14 cellular contexts compared by ENCODE assay signal in the genomic region with DNA sequence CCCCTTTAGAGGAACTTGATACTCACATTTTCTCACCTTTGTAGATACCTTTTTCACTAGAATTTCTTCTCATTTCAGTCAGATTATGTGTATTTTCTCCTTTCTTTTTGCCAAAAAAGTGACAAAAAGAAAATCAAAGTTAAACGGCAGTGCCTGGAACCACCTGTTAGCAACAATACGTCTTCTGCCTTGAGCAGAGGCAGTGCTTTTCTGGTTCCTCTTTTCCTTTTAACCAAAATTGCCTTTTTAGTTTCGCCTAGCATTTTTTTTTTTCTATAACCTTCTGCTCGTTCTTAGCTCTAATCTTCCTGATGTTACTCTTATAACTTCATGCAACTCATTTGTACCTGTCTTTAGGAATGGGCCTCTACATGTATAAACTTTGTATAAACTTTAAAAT. TPM values are rescaled to one million over a fixed set of nuclear protein-coding genes. Genes with fewer than 3 reads are reported as not detected.
DNase-seq lines count a peak whose midpoint lies in the region; ATAC-seq and TF ChIP-seq lines count a peak whose summit lies in the region.
"Had no signal": no experiment of that assay in that cellular context is flagged by ENCODE, and none has a peak within 500 bp of the region (broad histone marks: within the 10 kb centered on the region; RNA-seq: fewer than 3 reads in every experiment).

No MANE protein-coding gene starts in this region.

- H3K4me1 Mint-ChIP-seq in WTC11: no peaks in the 10 kb centered on the region
- H3K4me1 Mint-ChIP-seq in activated T-cell treated with anti-CD3 and anti-CD28 coated beads, Interleukin-2, amount 50 U/mL, for 4 hours (ENCODE audit: low read depth): no peaks in the 10 kb centered on the region
- H3K4me1 Mint-ChIP-seq: activated naive CD8-positive, alpha-beta T cell treated with anti-CD3 and anti-CD28 coated beads for 36 hours had no signal

- CTCF ChIA-PET in WTC11 (lab: Charles Lee): no interaction called here
- CTCF ChIA-PET in PC-3 (lab: Charles Lee): no interaction called here

- H3K36me3 Mint-ChIP-seq in WTC11: peaks cover 24% of the 10 kb centered on the region
- H3K36me3 Mint-ChIP-seq in activated T-cell treated with anti-CD3 and anti-CD28 coated beads, Interleukin-2, amount 50 U/mL, for 4 hours (ENCODE audit: insufficient read depth): peaks cover 10% of the 10 kb centered on the region
- H3K36me3 Mint-ChIP-seq: activated naive CD8-positive, alpha-beta T cell treated with anti-CD3 and anti-CD28 coated beads for 36 hours had no signal

- intact Hi-C loops in PC-3 (cut with micrococcal nuclease): no loop called here

- no peaks in the 10 kb centered on the region for H3K27me3 Mint-ChIP-seq in WTC11 (ENCODE audit: low read depth)
- no peaks in the 10 kb centered on the region for H3K27me3 Mint-ChIP-seq in activated T-cell treated with anti-CD3 and anti-CD28 coated beads, Interleukin-2, amount 50 U/mL, for 4 hours (ENCODE audit: low read depth)
- H3K27me3 Mint-ChIP-seq: activated naive CD8-positive, alpha-beta T cell treated with anti-CD3 and anti-CD28 coated beads for 36 hours had no signal

- no peaks in the 10 kb centered on the region for H3K9me2 ChIP-seq in PC-3 (replicated peaks; ENCODE audit: low read length)

- ATAC-seq in GM18870 (IDR thresholded peaks at IDR 0.05; ENCODE audit: unreplicated experiment): peak; percentile 60
- peak; percentile 81 for ATAC-seq in GM21786 (IDR thresholded peaks at IDR 0.05; ENCODE audit: unreplicated experiment)
- peak; percentile 83 for ATAC-seq in HG03159 (IDR thresholded peaks at IDR 0.05; ENCODE audit: unreplicated experiment)
- no peak for ATAC-seq in WTC11
- ATAC-seq in activated T-cell treated with anti-CD3 and anti-CD28 coated beads, Interleukin-2, amount 50 U/mL, for 4 hours: no peak
- no peak for ATAC-seq in PC-3
- ATAC-seq: natural killer cell had no signal

- H3K4me1 ChIP-seq in PC-3 (ENCODE audit: insufficient read depth, low read length): no peaks in the 10 kb centered on the region
- H3K4me1 ChIP-seq: uterus had no signal

- H4K20me1 ChIP-seq in PC-3 (ENCODE audit: low read length): no peaks in the 10 kb centered on the region

- DNase-seq in WTC11 (ENCODE audit: low spot score): no peak
- no peak for DNase-seq in activated T-cell treated with anti-CD3 and anti-CD28 coated beads, Interleukin-2, amount 50 U/mL, for 4 hours
- no peak for DNase-seq in NCI-H524 (lab: John Stamatoyannopoulos, UW)
- no peak for DNase-seq in PC-3
- DNase-seq in NCI-H1436 (lab: John Stamatoyannopoulos, UW): no peak
- DNase-seq: activated naive CD8-positive, alpha-beta T cell treated with anti-CD3 and anti-CD28 coated beads for 36 hours; natural killer cell; NCI-H187 treated with DMSO at 0.1 percent for 48 hours; NK-92 treated with Interleukin-12 subunit alpha and Interleukin-12 subunit beta, amount 100 ng/mL, for 24 hours; uterus had no signal

- H3F3A ChIP-seq in PC-3 (ENCODE audit: low read length, unreplicated experiment): no peaks in the 10 kb centered on the region

- no peak overlapping the region for H3K9ac ChIP-seq in PC-3 (ENCODE audit: low read length)

- no peak overlapping the region for H3K4me2 ChIP-seq in PC-3 (ENCODE audit: low read length)

- no TSS peak for BruUV-seq in PC-3 (replicated peaks; lab: Mats Ljungman, UMichigan)

- H3K4me3 Mint-ChIP-seq in WTC11: no peak overlapping the region
- no peak overlapping the region for H3K4me3 Mint-ChIP-seq in activated T-cell treated with anti-CD3 and anti-CD28 coated beads, Interleukin-2, amount 50 U/mL, for 4 hours
- H3K4me3 Mint-ChIP-seq: activated naive CD8-positive, alpha-beta T cell treated with anti-CD3 and anti-CD28 coated beads for 36 hours; CD14-positive monocyte; natural killer cell had no signal

- H3K27ac ChIP-seq in PC-3 (ENCODE audit: low read length): no peak overlapping the region
- H3K27ac ChIP-seq: uterus had no signal

- H3K9me3 Mint-ChIP-seq in WTC11: no peaks in the 10 kb centered on the region
- H3K9me3 Mint-ChIP-seq in activated T-cell treated with anti-CD3 and anti-CD28 coated beads, Interleukin-2, amount 50 U/mL, for 4 hours: no peaks in the 10 kb centered on the region
- H3K9me3 Mint-ChIP-seq: activated naive CD8-positive, alpha-beta T cell treated with anti-CD3 and anti-CD28 coated beads for 36 hours; CD14-positive monocyte; natural killer cell had no signal

- H3K79me2 ChIP-seq in PC-3 (ENCODE audit: low read length): no peaks in the 10 kb centered on the region

- H3K27ac Mint-ChIP-seq in WTC11: 0 out of 2 replicates have a peak overlapping the region, but pooled peaks have one; percentile 20
- H3K27ac Mint-ChIP-seq: activated naive CD8-positive, alpha-beta T cell treated with anti-CD3 and anti-CD28 coated beads for 36 hours; CD14-positive monocyte had no signal

- POLR2A ChIA-PET in WTC11 (lab: Charles Lee): no interaction called here
- POLR2A ChIA-PET in PC-3 (lab: Charles Lee; ENCODE audit: unreplicated experiment): no interaction called here

- no peak overlapping the region for H2AFZ ChIP-seq in PC-3 (ENCODE audit: low read length)

- TF ChIP-seq CTCF in WTC11 (IDR thresholded peaks at IDR 0.05): no peak
- no peak for TF ChIP-seq CTCF in PC-3 (conservative IDR thresholded peaks at IDR 0.05; ENCODE audit: low read depth, low read length)

- H3K27me3 ChIP-seq in PC-3 (ENCODE audit: low read length): no peaks in the 10 kb centered on the region
- H3K27me3 ChIP-seq: uterus had no signal

- H3K4me3 ChIP-seq in PC-3 (ENCODE audit: low read length): no peak overlapping the region
- H3K4me3 ChIP-seq: uterus had no signal

- H3K9me3 ChIP-seq in PC-3 (ENCODE audit: low read length): no peaks in the 10 kb centered on the region
- H3K9me3 ChIP-seq: uterus had no signal

- H3K36me3 ChIP-seq in PC-3 (ENCODE audit: low read depth, low read length): peaks cover 17% of the 10 kb centered on the region
- H3K36me3 ChIP-seq: uterus had no signal

TF ChIP-seq in WTC11, 78 proteins besides CTCF, POLR2A, EP300 and RAD21 (continues in another document):
- TF ChIP-seq, protein P1, sequence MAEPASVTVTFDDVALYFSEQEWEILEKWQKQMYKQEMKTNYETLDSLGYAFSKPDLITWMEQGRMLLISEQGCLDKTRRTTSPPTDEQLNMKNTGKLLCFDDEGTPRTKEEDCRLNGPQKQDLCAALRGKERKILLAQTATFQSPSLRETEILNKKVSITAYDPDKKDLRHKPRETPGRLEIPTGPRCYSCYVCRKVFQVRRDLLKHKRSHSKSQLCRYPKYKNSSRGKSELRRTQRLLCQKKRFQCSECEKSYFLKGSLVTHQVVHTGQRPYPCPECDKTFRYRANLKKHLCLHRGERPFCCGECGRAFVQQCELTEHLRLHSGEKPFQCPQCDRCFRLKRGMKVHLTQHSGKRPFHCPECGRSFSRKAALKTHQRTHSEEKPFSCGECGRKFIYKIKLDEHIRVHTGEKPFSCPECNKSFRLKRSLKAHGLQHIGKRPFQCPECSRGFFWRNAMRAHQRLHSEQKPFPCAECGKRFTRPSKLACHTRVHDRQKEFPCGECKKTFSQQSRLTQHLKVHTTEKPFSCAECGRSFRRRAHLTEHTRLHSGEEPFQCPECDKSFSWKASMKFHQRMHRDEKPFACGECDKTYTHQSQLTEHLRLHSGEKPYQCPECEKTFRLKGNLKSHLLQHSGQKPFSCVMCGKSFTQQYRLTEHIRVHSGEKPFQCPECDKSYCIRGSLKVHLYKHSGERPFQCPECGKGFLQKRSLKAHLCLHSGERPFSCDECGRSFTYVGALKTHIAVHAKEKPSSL (CRISPR knock-in tag; conservative IDR thresholded peaks at IDR 0.05): no peak
- TF ChIP-seq IRF2 (CRISPR knock-in tag; IDR thresholded peaks at IDR 0.05; ENCODE audit: borderline replicate concordance, low read depth) (no peak), CREM (CRISPR knock-in tag; IDR thresholded peaks at IDR 0.05) (no peak), E2F5 (CRISPR knock-in tag; IDR thresholded peaks at IDR 0.05) (no peak), MXD4 (CRISPR knock-in tag; IDR thresholded peaks at IDR 0.05; ENCODE audit: borderline replicate concordance) (no peak)

RNA-seq across cellular contexts. Expression of gene SMIM32, which starts 26.1 kb away (rescaled TPM):
- 0.18 to 0.37 TPM in 2 of 3 replicates, not detected in the other for total RNA-seq in WTC11 (2021)
- not detected for total RNA-seq in activated T-cell treated with anti-CD3 and anti-CD28 coated beads, Interleukin-2, amount 50 U/mL, for 4 hours
- total RNA-seq in PC-3 (2014; rRNA removed): not detected in 2 replicates
- total RNA-seq: activated naive CD8-positive, alpha-beta T cell treated with anti-CD3 and anti-CD28 coated beads for 36 hours; natural killer cell had no signal

RNA-seq across cellular contexts. Expression of gene SMAD5, which starts 34.3 kb away (rescaled TPM):
- 54.9 to 70.3 TPM (median 65.2 TPM) in 3 replicates for total RNA-seq in WTC11 (2021)
- total RNA-seq in activated T-cell treated with anti-CD3 and anti-CD28 coated beads, Interleukin-2, amount 50 U/mL, for 4 hours: 10 to 100 TPM in 1 of 3 donors, 1 to 10 TPM in 2; 3.5 to 10.1 (median 6.0) TPM
- total RNA-seq in PC-3 (2014; rRNA removed): 19.8 and 28.5 TPM in 2 replicates

Comparison
In these comparisons a context has a peak if more than half of its experiments do, and no peak if none do; other contexts are left out.
1. ATAC-seq: peak in GM18870 (single experiment), GM21786 (single experiment) and HG03159 (single experiment); none in WTC11 (single experiment), activated T-cell treated with anti-CD3 and anti-CD28 coated beads, Interleukin-2, amount 50 U/mL, for 4 hours (0 of 2) and PC-3 (single experiment).